ENCODE assay signal across 14 cellular contexts in genomic region chr1:15491010-15491409, GRCh38. TPM values are rescaled to one million over a fixed set of nuclear protein-coding genes. Genes with fewer than 3 reads are reported as not detected.
"Had no signal": no experiment of that assay in that cellular context is flagged by ENCODE, and none has a peak within 500 bp of the region (broad histone marks: within the 10 kb centered on the region; RNA-seq: fewer than 3 reads in every experiment).

No MANE protein-coding gene starts in this region.

RNA-seq across cellular contexts. Expression of gene CELA2B, which starts 15.1 kb away (rescaled TPM):
- total RNA-seq: activated B cell treated with CpG ODN at 0.5 μM for 24 hours, ascending aorta, cardiac muscle cell, chondrocyte, dermis microvascular lymphatic vessel endothelial cell, kidney epithelial cell, left ventricle myocardium superior, mononuclear cell, omental fat pad, progenitor cell of endocrine pancreas, right atrium auricular region, tibial nerve had no signal
- polyA plus RNA-seq: neural cell had no signal

RNA-seq across cellular contexts. Expression of gene CELA2A, which starts 34.5 kb away (rescaled TPM):
- total RNA-seq: activated B cell treated with CpG ODN at 0.5 μM for 24 hours, ascending aorta, cardiac muscle cell, chondrocyte, dermis microvascular lymphatic vessel endothelial cell, kidney epithelial cell, left ventricle myocardium superior, mononuclear cell, omental fat pad, progenitor cell of endocrine pancreas, right atrium auricular region, skeletal muscle tissue had no signal
- polyA plus RNA-seq: neural cell had no signal

RNA-seq across cellular contexts. Expression of gene CTRC, which starts 52.8 kb away (rescaled TPM):
- total RNA-seq: ascending aorta, cardiac muscle cell, chondrocyte, dermis microvascular lymphatic vessel endothelial cell, kidney epithelial cell, left ventricle myocardium superior, right atrium auricular region, skeletal muscle tissue had no signal
- polyA plus RNA-seq: neural cell had no signal
